8 cellular contexts compared by ENCODE assay signal in the genomic region with DNA sequence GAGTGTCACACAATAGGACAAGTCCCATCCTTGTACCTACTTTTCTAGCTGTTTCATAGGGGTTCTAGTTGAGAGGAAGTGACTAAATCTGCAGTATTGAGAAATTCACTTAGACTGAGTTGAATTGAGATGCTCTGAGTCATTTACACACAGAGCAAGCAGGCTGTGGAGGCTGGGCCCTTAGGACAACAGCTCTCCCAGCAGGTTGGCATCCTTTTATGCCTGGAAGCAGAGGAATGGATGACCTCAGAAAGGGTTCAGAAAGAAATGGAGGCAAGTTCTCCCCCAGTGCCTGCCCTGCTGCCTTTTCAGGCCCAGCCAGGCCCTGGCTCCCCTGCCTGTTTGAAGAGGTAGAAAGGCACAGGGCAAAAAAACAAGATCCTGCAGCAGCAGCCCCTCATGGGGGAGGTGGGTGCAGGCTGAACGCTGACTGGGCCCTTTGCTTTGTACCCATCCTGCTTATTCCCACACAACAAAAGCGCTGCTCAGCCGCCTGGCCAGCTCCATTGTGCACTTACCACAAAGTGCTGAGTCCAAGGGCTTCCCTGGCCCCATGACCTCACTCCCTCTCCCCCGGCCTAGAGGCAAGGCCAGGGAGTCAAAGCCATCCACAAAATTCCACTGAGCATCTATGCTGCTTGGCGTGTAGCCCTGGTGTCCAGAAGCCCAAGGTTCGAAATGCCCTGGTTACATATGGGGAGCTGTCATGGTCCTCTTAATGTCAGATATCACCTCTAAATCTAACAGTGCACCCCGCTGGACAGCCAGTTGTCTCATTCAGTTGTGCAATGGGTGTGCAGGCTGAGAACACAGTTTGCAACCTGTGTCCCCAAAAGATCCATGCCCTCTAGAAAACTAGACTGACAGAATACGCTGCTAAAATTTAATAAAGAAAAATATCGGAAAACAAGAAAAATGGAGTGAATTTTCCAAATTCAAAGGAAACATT. TPM values are rescaled to one million over a fixed set of nuclear protein-coding genes. Genes with fewer than 3 reads are reported as not detected.
DNase-seq lines count a peak whose midpoint lies in the region; ATAC-seq, FAIRE-seq and TF ChIP-seq lines count a peak whose summit lies in the region.

No MANE protein-coding gene starts in this region.

- H3K4me2 ChIP-seq in K562 (ENCODE audit: insufficient read depth, low read length) = no peak overlapping the region
- peak overlapping the region; percentile 61 for H3K4me2 ChIP-seq in keratinocyte (ENCODE audit: control insufficient read depth, extremely low read depth, insufficient read depth, low read depth, low read length)

- no peak for FAIRE-seq in K562 (lab: Jason Lieb, UNC)
- FAIRE-seq in keratinocyte (lab: Jason Lieb, UNC) = peak; percentile 99

- TF ChIP-seq RAD21 in K562 (CRISPR knock-in tag; conservative IDR thresholded peaks at IDR 0.05 in 1 of 2, IDR thresholded peaks at IDR 0.05 in 1 of 2) = peak in 1 of 2 experiments; percentile 38; a peak in 2 of 4 replicates

- dilution Hi-C loops in keratinocyte (cut with MboI; ENCODE audit: extremely low pct_ligation_motif_present, low sequenced_read_pairs) = no loop called here

- no peak for TF ChIP-seq POLR2A in K562 (conservative IDR thresholded peaks at IDR 0.05)
- no peak for TF ChIP-seq POLR2A in upper lobe of left lung (IDR thresholded peaks at IDR 0.05)

- TF ChIP-seq CTCF in K562 (IDR thresholded peaks at IDR 0.05 in 2 of 3, conservative IDR thresholded peaks at IDR 0.05 in 1 of 3; ENCODE audit: insufficient read depth in 2 of 3, low read depth in 1 of 3, low read length in 3 of 3) (peak in 2 of 3 experiments; percentile 17 to 35; a peak in 2 of 6 replicates), keratinocyte (optimal IDR thresholded peaks at IDR 0.05 in 1 of 3, IDR thresholded peaks at IDR 0.05 in 1 of 3, conservative IDR thresholded peaks at IDR 0.05 in 1 of 3; ENCODE audit: extremely low read depth in 1 of 3, insufficient read depth in 2 of 3, low read length in 3 of 3) (peak in 1 of 3 experiments; percentile 64), upper lobe of left lung (IDR thresholded peaks at IDR 0.05) (no peak)

- no peaks in the 10 kb centered on the region for H4K20me1 ChIP-seq in K562 (replicated peaks; ENCODE audit: control insufficient read depth, insufficient read depth, low read length)
- no peaks in the 10 kb centered on the region for H4K20me1 ChIP-seq in keratinocyte (ENCODE audit: control insufficient read depth, extremely low read depth, insufficient read depth, low read length)

- H3K4me1 ChIP-seq in K562 (replicated peaks in 1 of 2; ENCODE audit: control insufficient read depth in 2 of 2, insufficient read depth in 2 of 2, low read length in 2 of 2) (peaks cover 3 to 13% of the 10 kb centered on the region in 2 experiments; a peak in 3 of 5 replicates), keratinocyte (ENCODE audit: control insufficient read depth, extremely low read depth, insufficient read depth, low read length) (peaks cover 27% of the 10 kb centered on the region), upper lobe of left lung (peaks cover 0 to 9% (median 6%) of the 10 kb centered on the region in 4 donors)

- H3K9ac ChIP-seq in K562 (ENCODE audit: insufficient read depth in 1 of 2, low read depth in 2 of 2, low read length in 2 of 2) = peak overlapping the region in 1 of 2 experiments; percentile 37; a peak in 1 of 4 replicates
- peak overlapping the region; percentile 15 for H3K9ac ChIP-seq in keratinocyte (ENCODE audit: control insufficient read depth, extremely low read depth, insufficient read depth, low read length)

- H3K27ac ChIP-seq in K562 (ENCODE audit: extremely low read depth, low read depth, low read length) (no peak overlapping the region), keratinocyte (ENCODE audit: control insufficient read depth, insufficient read depth, low read length) (peak overlapping the region; percentile 61), upper lobe of left lung (no peak overlapping the region)

- DNase-seq in ELR (ENCODE audit: low read depth) = peak; percentile 99
- peak; percentile 96 for DNase-seq in MG63
- peak in 1 of 4 experiments; percentile 25 for DNase-seq in K562 (ENCODE audit: extremely low read depth in 1 of 4, low spot score in 3 of 4)
- peak; percentile 92 for DNase-seq in keratinocyte (ENCODE audit: low read depth, low spot score)
- DNase-seq in upper lobe of left lung = peak in 1 of 2 donors; percentile 51

- TF ChIP-seq EP300 in K562 (IDR thresholded peaks at IDR 0.05; ENCODE audit: low read length) = no peak
- TF ChIP-seq EP300 in upper lobe of left lung (IDR thresholded peaks at IDR 0.05) = no peak

- in situ Hi-C loops in K562 (cut with MboI) = no loop called here

- H2AFZ ChIP-seq in K562 (ENCODE audit: low read depth, low read length) (no peak overlapping the region), keratinocyte (ENCODE audit: control insufficient read depth, low read length) (peak overlapping the region; percentile 63)

- H3K36me3 ChIP-seq in MG63 (no peaks in the 10 kb centered on the region; the same call in 1 of the 2 replicates), K562 (ENCODE audit: control insufficient read depth, insufficient read depth, low read length) (no peaks in the 10 kb centered on the region), keratinocyte (ENCODE audit: control insufficient read depth in 2 of 2, extremely low read depth in 1 of 2, insufficient read depth in 2 of 2, low read length in 2 of 2) (no peaks in the 10 kb centered on the region), upper lobe of left lung (no peaks in the 10 kb centered on the region)

- no peaks in the 10 kb centered on the region for H3K9me3 ChIP-seq in MG63
- no peaks in the 10 kb centered on the region for H3K9me3 ChIP-seq in K562 (replicated peaks; ENCODE audit: control insufficient read depth, insufficient read depth, low read depth, low read length)
- no peaks in the 10 kb centered on the region for H3K9me3 ChIP-seq in keratinocyte (ENCODE audit: control insufficient read depth, low read depth, low read length)
- no peaks in the 10 kb centered on the region for H3K9me3 ChIP-seq in upper lobe of left lung

- H3K27me3 ChIP-seq in MG63 (no peaks in the 10 kb centered on the region), K562 (ENCODE audit: control insufficient read depth in 2 of 2, insufficient read depth in 2 of 2, low read length in 2 of 2) (no peaks in the 10 kb centered on the region), keratinocyte (ENCODE audit: control insufficient read depth, extremely low read depth, insufficient read depth, low read length) (no peaks in the 10 kb centered on the region), upper lobe of left lung (no peaks in the 10 kb centered on the region)

- POLR2A ChIA-PET in K562 (lab: Yijun Ruan, JAX) = interaction anchor here (0.9 to 1.3 kb wide), 4 partner anchors 9 to 53 kb away, joined by 3 to 4 read pairs (median 4); partner anchors contain the start of gene NUFIP2

- CTCF ChIA-PET in K562 (lab: Yijun Ruan, JAX; ENCODE audit: low intra/inter-chr PET ratio) = interaction anchor here (0.5 to 1.4 kb wide), 3 partner anchors 9 to 118 kb away, joined by 3 to 5 read pairs (median 4); no protein-coding TSS in a partner anchor

- H3K9me1 ChIP-seq in K562 (ENCODE audit: control insufficient read depth, insufficient read depth, low read length) = no peaks in the 10 kb centered on the region
- no peaks in the 10 kb centered on the region for H3K9me1 ChIP-seq in keratinocyte (ENCODE audit: control insufficient read depth, extremely low read depth, insufficient read depth, low read length)

- WGBS in K562 (ENCODE audit: insufficient coverage, low coverage, missing lambda C conversion rate) = 43% methylated on average over 9 of the region's 9 CpGs
- 87 to 91% methylated on average over 5 to 9 of the region's 9 CpGs for WGBS in upper lobe of left lung, 2 donors

- no peaks in the 10 kb centered on the region for H3K79me2 ChIP-seq in K562 (ENCODE audit: control insufficient read depth, insufficient read depth, low read length)
- H3K79me2 ChIP-seq in keratinocyte (ENCODE audit: control insufficient read depth, insufficient read depth, low read length) = no peaks in the 10 kb centered on the region

- BruUV-seq in K562 (replicated peaks; lab: Mats Ljungman, UMichigan) = no TSS peak

- intact Hi-C loops in K562 (cut with micrococcal nuclease) = loop anchor here (10.0 kb wide), 1 partner anchor 96 kb away; no protein-coding TSS in a partner anchor

- H3K4me3 ChIP-seq in MG63 (no peak overlapping the region), K562 (no peak overlapping the region), keratinocyte (ENCODE audit: control insufficient read depth in 2 of 3, extremely low read depth in 1 of 3, insufficient read depth in 2 of 3, low read depth in 1 of 3, low read length in 3 of 3) (no peak overlapping the region), upper lobe of left lung (no peak overlapping the region)

- peak; percentile 52 for ATAC-seq in K562
- ATAC-seq in upper lobe of left lung (ENCODE audit: low FRiP score in 2 of 2) = peak; percentile 81 to 91
- no peak for ATAC-seq in HG03432 (IDR thresholded peaks at IDR 0.05; ENCODE audit: unreplicated experiment)
- ATAC-seq in HG03521 (IDR thresholded peaks at IDR 0.05; ENCODE audit: unreplicated experiment) = no peak
- no peak for ATAC-seq in GM21390 (IDR thresholded peaks at IDR 0.05; ENCODE audit: unreplicated experiment)

RNA-seq across cellular contexts. Expression of gene CRYBA1, which starts 5.4 kb away (rescaled TPM):
- total RNA-seq in MG63 (2014; rRNA removed; shearing (Covaris generic); ENCODE audit: low replicate concordance) = 0.69 TPM in 1 of 2 replicates, not detected in the other
- not detected in 2 replicates for total RNA-seq in K562 (2011; cell fraction: chromatin; rRNA removed; ENCODE audit: low replicate concordance)
- total RNA-seq in K562 (2011; cell fraction: nucleolus; rRNA removed) = not detected in 2 replicates
- total RNA-seq in K562 (2011; cell fraction: nucleoplasm; rRNA removed) = not detected in 2 replicates
- not detected in 2 replicates for total RNA-seq in K562 (2014; rRNA removed)
- not detected in 2 replicates for total RNA-seq in K562 (2014; rRNA removed; fragmentation: Illumina TruSeq; extraction: Trizol)
- total RNA-seq in K562 (2015; rRNA removed; fragmentation: Illumina TruSeq; extraction: Trizol) = not detected in 2 replicates
- total RNA-seq in K562 (2021) = not detected in 2 replicates
- not detected in 2 replicates for polyA plus RNA-seq in K562 (2011; rRNA removed)
- not detected in 2 replicates for polyA plus RNA-seq in K562 (2011; cell fraction: cytosol; rRNA removed)
- polyA plus RNA-seq in K562 (2011; cell fraction: nucleus; rRNA removed) = not detected in 2 replicates
- not detected in 2 replicates for polyA plus RNA-seq in K562 (2012)
- polyA plus RNA-seq in K562 (2014; fragmentation: Illumina TruSeq; extraction: Trizol) = not detected in 2 replicates
- polyA plus RNA-seq in K562 (2014; fragmentation: Nextera tagmentation; extraction: Ambion mirVana) = not detected
- polyA plus RNA-seq in K562 (2014; rRNA removed) = not detected in 2 replicates
- not detected in 2 replicates for polyA minus RNA-seq in K562 (2011; rRNA and poly(A)+ RNA removed)
- not detected in 2 replicates for polyA minus RNA-seq in K562 (2011; cell fraction: cytosol; rRNA and poly(A)+ RNA removed)
- not detected in 2 replicates for polyA minus RNA-seq in K562 (2011; cell fraction: nucleus; rRNA and poly(A)+ RNA removed)
- not detected in 3 replicates for polyA plus RNA-seq in keratinocyte
- not detected for polyA plus RNA-seq in keratinocyte (2011; ENCODE audit: low read depth)
- not detected in 2 replicates for polyA plus RNA-seq in keratinocyte (2011; cell fraction: cytosol; rRNA removed)
- polyA plus RNA-seq in keratinocyte (2011; cell fraction: nucleus; rRNA removed) = not detected in 2 replicates
- not detected in 2 replicates for polyA plus RNA-seq in keratinocyte (2012; ENCODE audit: low replicate concordance)
- polyA minus RNA-seq in keratinocyte = not detected in 3 replicates
- not detected for polyA minus RNA-seq in keratinocyte (2011; cell fraction: cytosol; rRNA and poly(A)+ RNA removed)
- not detected in 2 replicates for polyA minus RNA-seq in keratinocyte (2011; cell fraction: nucleus; rRNA and poly(A)+ RNA removed)
- not detected for total RNA-seq in upper lobe of left lung

RNA-seq across cellular contexts. Expression of gene NUFIP2, which starts 52.7 kb away (rescaled TPM):
- total RNA-seq in MG63 (2014; rRNA removed; shearing (Covaris generic); ENCODE audit: low replicate concordance) = 21.9 and 34.4 TPM in 2 replicates
- 21.2 and 65.7 TPM in 2 replicates for total RNA-seq in K562 (2011; cell fraction: chromatin; rRNA removed; ENCODE audit: low replicate concordance)
- total RNA-seq in K562 (2011; cell fraction: nucleolus; rRNA removed) = 15.5 and 20.2 TPM in 2 replicates
- 37.1 and 71.8 TPM in 2 replicates for total RNA-seq in K562 (2011; cell fraction: nucleoplasm; rRNA removed)
- total RNA-seq in K562 (2014; rRNA removed) (18.5 and 22.7 TPM in 2 replicates), K562 (2014; rRNA removed; fragmentation: Illumina TruSeq; extraction: Trizol) (38.4 and 41.3 TPM in 2 replicates), K562 (2015; rRNA removed; fragmentation: Illumina TruSeq; extraction: Trizol) (35.9 and 40.7 TPM in 2 replicates), K562 (2021) (37.8 and 38.2 TPM in 2 replicates), upper lobe of left lung (10 to 100 TPM; 17.9 to 85.9 (median 38.4) TPM)
- polyA plus RNA-seq in K562 (2011; rRNA removed) (10.0 and 14.1 TPM in 2 replicates), K562 (2014; fragmentation: Illumina TruSeq; extraction: Trizol) (24.2 and 26.7 TPM in 2 replicates), K562 (2014; fragmentation: Nextera tagmentation; extraction: Ambion mirVana) (1 to 10 TPM; 4.9 to 6.1 TPM), K562 (2014; rRNA removed) (14.6 and 15.3 TPM in 2 replicates), keratinocyte (9.9 to 22.0 TPM (median 16.5 TPM) in 3 replicates)
- polyA plus RNA-seq in K562 (2011; cell fraction: cytosol; rRNA removed) = 6.2 and 32.3 TPM in 2 replicates
- polyA plus RNA-seq in K562 (2011; cell fraction: nucleus; rRNA removed) = 19.3 and 40.9 TPM in 2 replicates
- polyA plus RNA-seq in K562 (2012) = 16.7 and 20.6 TPM in 2 replicates
- 16.1 and 19.8 TPM in 2 replicates for polyA minus RNA-seq in K562 (2011; rRNA and poly(A)+ RNA removed)
- polyA minus RNA-seq in K562 (2011; cell fraction: cytosol; rRNA and poly(A)+ RNA removed) = 27.9 and 30.0 TPM in 2 replicates
- polyA minus RNA-seq in K562 (2011; cell fraction: nucleus; rRNA and poly(A)+ RNA removed) = 11.7 and 17.8 TPM in 2 replicates
- polyA plus RNA-seq in keratinocyte (2011; ENCODE audit: low read depth) = 16.5 TPM
- polyA plus RNA-seq in keratinocyte (2011; cell fraction: cytosol; rRNA removed) = 7.3 and 12.7 TPM in 2 replicates
- 37.4 and 48.3 TPM in 2 replicates for polyA plus RNA-seq in keratinocyte (2011; cell fraction: nucleus; rRNA removed)
- 17.9 and 19.3 TPM in 2 replicates for polyA plus RNA-seq in keratinocyte (2012; ENCODE audit: low replicate concordance)
- polyA minus RNA-seq in keratinocyte = 11.3 to 24.4 TPM (median 22.9 TPM) in 3 replicates
- polyA minus RNA-seq in keratinocyte (2011; cell fraction: cytosol; rRNA and poly(A)+ RNA removed) = 19.8 TPM
- polyA minus RNA-seq in keratinocyte (2011; cell fraction: nucleus; rRNA and poly(A)+ RNA removed) = 31.8 and 66.1 TPM in 2 replicates

Comparison
In these comparisons a context has a peak if more than half of its experiments do, and no peak if none do; other contexts are left out.
1. ATAC-seq: peak in K562 (single experiment) and upper lobe of left lung (2 of 2); none in HG03432 (single experiment), HG03521 (single experiment) and GM21390 (single experiment).
2. CTCF ChIP-seq: peak in K562 (2 of 3); none in upper lobe of left lung (0 of 6).